Comparison of ENCODE assay signal across 8 cellular contexts in genomic region chr1:41892211-41892840, GRCh38. TPM values are rescaled to one million over a fixed set of nuclear protein-coding genes. Genes with fewer than 3 reads are reported as not detected.
A peak's percentile ranks its signal among the peaks of the same experiment; 100 is the strongest.
DNase-seq lines count a peak whose midpoint lies in the region; ATAC-seq, FAIRE-seq and TF ChIP-seq lines count a peak whose summit lies in the region.

No MANE protein-coding gene starts in this region.

- no peak for TF ChIP-seq EP300 in HepG2 (IDR thresholded peaks at IDR 0.05; ENCODE audit: low read depth in 2 of 2, low read length in 2 of 2)
- no peak for TF ChIP-seq EP300 in HepG2 (CRISPR knock-in tag; IDR thresholded peaks at IDR 0.05; ENCODE audit: borderline replicate concordance)

- TF ChIP-seq CTCF in left lung (IDR thresholded peaks at IDR 0.05) (no peak), HepG2 (CRISPR knock-in tag; IDR thresholded peaks at IDR 0.05) (no peak)

- no peaks in the 10 kb centered on the region for H3K27me3 Mint-ChIP-seq in activated naive CD4-positive, alpha-beta T cell treated with anti-CD3 and anti-CD28 coated beads, Interleukin-2, amount 10 ng/mL, durations not matched to agents 7 days and 5 days

- POLR2A ChIA-PET in HepG2 (lab: Yijun Ruan, JAX), result no interaction called here

- H3K9me3 ChIP-seq in left lung (no peaks in the 10 kb centered on the region), thymus (ENCODE audit: control insufficient read depth) (no peaks in the 10 kb centered on the region), HepG2 (ENCODE audit: low read length) (no peaks in the 10 kb centered on the region)

- peaks cover 3% of the 10 kb centered on the region for H3K36me3 Mint-ChIP-seq in activated naive CD4-positive, alpha-beta T cell treated with anti-CD3 and anti-CD28 coated beads, Interleukin-2, amount 10 ng/mL, durations not matched to agents 7 days and 5 days
- peaks cover under 1 to 7% of the 10 kb centered on the region in 2 donors for H3K36me3 Mint-ChIP-seq in activated naive CD4-positive, alpha-beta T cell treated with anti-CD3 and anti-CD28 coated beads, Interleukin-2, amount 50 U/mL, for 72 hours

- intact Hi-C loops in left lung (cut with DNase I), result no loop called here
- intact Hi-C loops in HepG2 (cut with micrococcal nuclease; ENCODE audit: unreplicated experiment), result no loop called here

- H3K36me3 ChIP-seq in left lung, result no peaks in the 10 kb centered on the region
- peaks cover 6% of the 10 kb centered on the region for H3K36me3 ChIP-seq in thymus (ENCODE audit: control insufficient read depth, insufficient read depth)
- H3K36me3 ChIP-seq in HepG2 (replicated peaks in 1 of 2; ENCODE audit: control insufficient read depth in 1 of 2, insufficient read depth in 2 of 2, low read length in 2 of 2), result no peaks in the 10 kb centered on the region

- no peaks in the 10 kb centered on the region for H4K20me1 ChIP-seq in HepG2 (ENCODE audit: insufficient read depth, low read length)

- peak; percentile 61 for DNase-seq in activated naive CD4-positive, alpha-beta T cell treated with anti-CD3 and anti-CD28 coated beads, Interleukin-2, amount 10 ng/mL, durations not matched to agents 7 days and 5 days
- DNase-seq in activated naive CD4-positive, alpha-beta T cell treated with anti-CD3 and anti-CD28 coated beads, Interleukin-2, amount 50 U/mL, for 16 hours, result no peak
- DNase-seq in activated naive CD4-positive, alpha-beta T cell treated with anti-CD3 and anti-CD28 coated beads, Interleukin-2, amount 50 U/mL, for 72 hours (ENCODE audit: low spot score in 2 of 2), result no peak
- DNase-seq in left lung (no peak), RPMI8226 (no peak), glomerular visceral epithelial cell (ENCODE audit: extremely low spot score) (no peak), HepG2 (ENCODE audit: low spot score) (no peak)

- H3K4me3 ChIP-seq in left lung (no peak overlapping the region), thymus (ENCODE audit: low read length) (peak overlapping the region; percentile 51), HepG2 (replicated peaks in 1 of 3; ENCODE audit: insufficient read depth in 1 of 3, low read depth in 2 of 3, low read length in 3 of 3) (no peak overlapping the region)

- peaks cover 3% of the 10 kb centered on the region for H3K9me3 Mint-ChIP-seq in activated naive CD4-positive, alpha-beta T cell treated with anti-CD3 and anti-CD28 coated beads, Interleukin-2, amount 10 ng/mL, durations not matched to agents 7 days and 5 days
- H3K9me3 Mint-ChIP-seq in activated naive CD4-positive, alpha-beta T cell treated with anti-CD3 and anti-CD28 coated beads, Interleukin-2, amount 50 U/mL, for 72 hours, result peaks cover under 1 to 6% of the 10 kb centered on the region in 2 donors

- H3K4me1 Mint-ChIP-seq in activated naive CD4-positive, alpha-beta T cell treated with anti-CD3 and anti-CD28 coated beads, Interleukin-2, amount 10 ng/mL, durations not matched to agents 7 days and 5 days, result peaks cover 78% of the 10 kb centered on the region

- no TSS peak for BruUV-seq in HepG2 (replicated peaks; lab: Mats Ljungman, UMichigan)

- H3K79me2 ChIP-seq in HepG2 (ENCODE audit: insufficient read depth, low read length), result no peaks in the 10 kb centered on the region

- H3K27me3 ChIP-seq in left lung (no peaks in the 10 kb centered on the region), thymus (ENCODE audit: control insufficient read depth, insufficient read depth) (no peaks in the 10 kb centered on the region), HepG2 (ENCODE audit: control insufficient read depth in 1 of 2, insufficient read depth in 2 of 2, low read length in 2 of 2) (no peaks in the 10 kb centered on the region; a peak in 2 of 5 replicates)

- WGBS in thymus, result 21% methylated on average over 6 of the region's 6 CpGs
- WGBS in HepG2 (ENCODE audit: low lambda C conversion rate), result 46% methylated on average over 6 of the region's 6 CpGs

- no peak for FAIRE-seq in HepG2 (lab: Jason Lieb, UNC)

- H3K4me1 ChIP-seq in left lung (peaks cover 18 to 37% of the 10 kb centered on the region in 2 donors), thymus (ENCODE audit: control insufficient read depth, insufficient read depth, low read length) (peaks cover 37% of the 10 kb centered on the region), HepG2 (ENCODE audit: insufficient read depth, low read length) (no peaks in the 10 kb centered on the region; the same call in 1 of the 2 replicates)

- no peak for TF ChIP-seq POLR2A in HepG2 (IDR thresholded peaks at IDR 0.05; ENCODE audit: insufficient read depth in 1 of 2, low read depth in 2 of 2, low read length in 2 of 2)

- H3K27ac ChIP-seq in left lung (peak overlapping the region; percentile 77 to 81), thymus (ENCODE audit: low read depth) (peak overlapping the region; percentile 64), HepG2 (ENCODE audit: extremely low read length, insufficient read depth, low read length) (no peak overlapping the region)

- peak in 1 of 2 donors; percentile 30 for ATAC-seq in activated naive CD4-positive, alpha-beta T cell treated with anti-CD3 and anti-CD28 coated beads, Interleukin-2, amount 50 U/mL, for 72 hours
- ATAC-seq in left lung (no peak), HepG2 (no peak)

- CTCF ChIA-PET in activated naive CD4-positive, alpha-beta T cell treated with anti-CD3 and anti-CD28 coated beads, Interleukin-2, amount 10 ng/mL, durations not matched to agents 7 days and 5 days (lab: Charles Lee), result interaction anchor here (0.6 to 2.8 kb wide), 18 partner anchors 10 to 318 kb away, joined by 3 to 16 read pairs (median 4); partner anchors contain the start of gene HIVEP3
- CTCF ChIA-PET in HepG2 (lab: Yijun Ruan, JAX; ENCODE audit: low intra/inter-chr PET ratio, low total read pairs), result no interaction called here

- in situ Hi-C loops in HepG2 (cut with HindIII; ENCODE audit: extremely low pct_ligation_motif_present, low pct_unique_long_range_greater_than_20kb), result no loop called here

- peak overlapping the region; percentile 93 for H3K27ac Mint-ChIP-seq in activated naive CD4-positive, alpha-beta T cell treated with anti-CD3 and anti-CD28 coated beads, Interleukin-2, amount 10 ng/mL, durations not matched to agents 7 days and 5 days
- H3K27ac Mint-ChIP-seq in activated naive CD4-positive, alpha-beta T cell treated with anti-CD3 and anti-CD28 coated beads, Interleukin-2, amount 50 U/mL, for 72 hours, result peak overlapping the region; percentile 80 to 94

- no peak overlapping the region for H2AFZ ChIP-seq in HepG2 (ENCODE audit: low read length)

- H3K9ac ChIP-seq in HepG2 (ENCODE audit: insufficient read depth, low read depth, low read length), result no peak overlapping the region

- H3K4me2 ChIP-seq in HepG2 (ENCODE audit: low read depth, low read length), result no peak overlapping the region

- no peak for TF ChIP-seq RAD21 in HepG2 (CRISPR knock-in tag; IDR thresholded peaks at IDR 0.05)

- H3K4me3 Mint-ChIP-seq in activated naive CD4-positive, alpha-beta T cell treated with anti-CD3 and anti-CD28 coated beads, Interleukin-2, amount 10 ng/mL, durations not matched to agents 7 days and 5 days, result peak overlapping the region; percentile 73

TF ChIP-seq in HepG2, 621 proteins besides CTCF, POLR2A, EP300 and RAD21 (continues in another document):
- no peak for TF ChIP-seq ZBTB49 (CRISPR knock-in tag; IDR thresholded peaks at IDR 0.05; ENCODE audit: borderline replicate concordance)

RNA-seq across cellular contexts. Expression of gene HIVEP3, which starts 26.4 kb away (rescaled TPM):
- total RNA-seq in activated naive CD4-positive, alpha-beta T cell treated with anti-CD3 and anti-CD28 coated beads, Interleukin-2, amount 50 U/mL, for 72 hours, result 10 to 100 TPM; 13.3 to 25.0 TPM
- total RNA-seq in left lung (10 to 100 TPM in 1 of 2 donors, 1 to 10 TPM in 1; 9.8 to 15.6 TPM), HepG2 (2016; rRNA removed; fragmentation: Illumina TruSeq; extraction: Trizol) (not detected in 2 replicates)
- polyA plus RNA-seq in thymus (12.1 TPM), HepG2 (2011; rRNA removed) (0.01 and 0.05 TPM in 2 replicates)
- total RNA-seq in HepG2 (2016; cell fraction: cytosol; rRNA removed; fragmentation: Illumina TruSeq; extraction: Trizol; ENCODE audit: low read depth), result 0.18 TPM in 1 of 2 replicates, not detected in the other
- total RNA-seq in HepG2 (2016; cell fraction: insoluble cytoplasmic fraction; rRNA removed; fragmentation: Illumina TruSeq; extraction: Trizol), result not detected in 2 replicates
- total RNA-seq in HepG2 (2016; cell fraction: membrane; rRNA removed; fragmentation: Illumina TruSeq; extraction: Trizol), result not detected in 2 replicates
- not detected in 2 replicates for total RNA-seq in HepG2 (2016; cell fraction: nucleus; rRNA removed; fragmentation: Illumina TruSeq; extraction: Trizol)
- polyA plus RNA-seq in HepG2 (2011; cell fraction: cytosol; rRNA removed), result 0.01 and 0.03 TPM in 2 replicates
- not detected in 2 replicates for polyA plus RNA-seq in HepG2 (2011; cell fraction: nucleus; rRNA removed)
- polyA plus RNA-seq in HepG2 (2012), result 0.01 TPM in 1 of 2 replicates, not detected in the other
- 0.11 and 0.15 TPM in 2 replicates for polyA plus RNA-seq in HepG2 (2016; cell fraction: cytosol; fragmentation: Illumina TruSeq; extraction: Trizol; ENCODE audit: low read depth)
- not detected in 2 replicates for polyA plus RNA-seq in HepG2 (2016; cell fraction: insoluble cytoplasmic fraction; fragmentation: Illumina TruSeq; extraction: Trizol; ENCODE audit: low read depth)
- 0.17 and 0.19 TPM in 2 replicates for polyA plus RNA-seq in HepG2 (2016; cell fraction: membrane; fragmentation: Illumina TruSeq; extraction: Trizol; ENCODE audit: low read depth)
- polyA plus RNA-seq in HepG2 (2016; cell fraction: nucleus; fragmentation: Illumina TruSeq; extraction: Trizol; ENCODE audit: insufficient read depth, low read depth), result not detected in 2 replicates
- polyA minus RNA-seq in HepG2 (2011; rRNA and poly(A)+ RNA removed; ENCODE audit: low replicate concordance), result 0.70 TPM in 1 of 2 replicates, not detected in the other
- polyA minus RNA-seq in HepG2 (2011; cell fraction: cytosol; rRNA and poly(A)+ RNA removed), result 0.49 TPM in 1 of 2 replicates, not detected in the other
- polyA minus RNA-seq in HepG2 (2011; cell fraction: nucleus; rRNA and poly(A)+ RNA removed), result not detected in 2 replicates

Comparison
In these comparisons a context has a peak if more than half of its experiments do, and no peak if none do; other contexts are left out.
1. RNA of gene HIVEP3, which starts 26.4 kb away (total RNA-seq): 13.3 to 25.0 TPM in activated naive CD4-positive, alpha-beta T cell treated with anti-CD3 and anti-CD28 coated beads, Interleukin-2, amount 50 U/mL, for 72 hours and 9.8 to 15.6 TPM in left lung; 0.18 TPM in HepG2; every median in the first group is over 4 times any median in the second.